ENCODE assay signal across 1 cellular context in the genomic region with DNA sequence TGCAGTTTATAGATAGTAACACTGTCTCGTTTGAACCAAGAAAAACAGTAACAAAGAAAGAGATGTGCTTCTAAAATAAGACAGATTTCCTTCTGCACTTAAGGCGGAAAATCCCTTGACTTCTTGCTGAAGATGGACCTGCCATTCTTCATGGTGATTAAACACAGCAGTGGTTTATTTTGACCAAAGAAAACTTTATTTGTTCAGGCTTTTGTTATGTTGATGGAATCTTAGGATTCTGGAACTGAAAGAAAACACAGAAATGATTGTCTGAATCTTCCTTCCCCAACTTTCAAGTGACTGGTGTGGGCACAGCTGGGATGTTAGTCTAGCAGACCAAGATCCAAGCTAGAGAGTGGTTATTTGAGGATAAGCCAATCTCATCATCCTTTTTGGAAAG.
TF ChIP-seq lines count a peak whose summit lies in the region.

No MANE protein-coding gene starts in this region.

TF ChIP-seq in GM23338, 12 proteins besides CTCF, POLR2A, EP300 and RAD21 (continued from another document):
- TF ChIP-seq, protein P1, sequence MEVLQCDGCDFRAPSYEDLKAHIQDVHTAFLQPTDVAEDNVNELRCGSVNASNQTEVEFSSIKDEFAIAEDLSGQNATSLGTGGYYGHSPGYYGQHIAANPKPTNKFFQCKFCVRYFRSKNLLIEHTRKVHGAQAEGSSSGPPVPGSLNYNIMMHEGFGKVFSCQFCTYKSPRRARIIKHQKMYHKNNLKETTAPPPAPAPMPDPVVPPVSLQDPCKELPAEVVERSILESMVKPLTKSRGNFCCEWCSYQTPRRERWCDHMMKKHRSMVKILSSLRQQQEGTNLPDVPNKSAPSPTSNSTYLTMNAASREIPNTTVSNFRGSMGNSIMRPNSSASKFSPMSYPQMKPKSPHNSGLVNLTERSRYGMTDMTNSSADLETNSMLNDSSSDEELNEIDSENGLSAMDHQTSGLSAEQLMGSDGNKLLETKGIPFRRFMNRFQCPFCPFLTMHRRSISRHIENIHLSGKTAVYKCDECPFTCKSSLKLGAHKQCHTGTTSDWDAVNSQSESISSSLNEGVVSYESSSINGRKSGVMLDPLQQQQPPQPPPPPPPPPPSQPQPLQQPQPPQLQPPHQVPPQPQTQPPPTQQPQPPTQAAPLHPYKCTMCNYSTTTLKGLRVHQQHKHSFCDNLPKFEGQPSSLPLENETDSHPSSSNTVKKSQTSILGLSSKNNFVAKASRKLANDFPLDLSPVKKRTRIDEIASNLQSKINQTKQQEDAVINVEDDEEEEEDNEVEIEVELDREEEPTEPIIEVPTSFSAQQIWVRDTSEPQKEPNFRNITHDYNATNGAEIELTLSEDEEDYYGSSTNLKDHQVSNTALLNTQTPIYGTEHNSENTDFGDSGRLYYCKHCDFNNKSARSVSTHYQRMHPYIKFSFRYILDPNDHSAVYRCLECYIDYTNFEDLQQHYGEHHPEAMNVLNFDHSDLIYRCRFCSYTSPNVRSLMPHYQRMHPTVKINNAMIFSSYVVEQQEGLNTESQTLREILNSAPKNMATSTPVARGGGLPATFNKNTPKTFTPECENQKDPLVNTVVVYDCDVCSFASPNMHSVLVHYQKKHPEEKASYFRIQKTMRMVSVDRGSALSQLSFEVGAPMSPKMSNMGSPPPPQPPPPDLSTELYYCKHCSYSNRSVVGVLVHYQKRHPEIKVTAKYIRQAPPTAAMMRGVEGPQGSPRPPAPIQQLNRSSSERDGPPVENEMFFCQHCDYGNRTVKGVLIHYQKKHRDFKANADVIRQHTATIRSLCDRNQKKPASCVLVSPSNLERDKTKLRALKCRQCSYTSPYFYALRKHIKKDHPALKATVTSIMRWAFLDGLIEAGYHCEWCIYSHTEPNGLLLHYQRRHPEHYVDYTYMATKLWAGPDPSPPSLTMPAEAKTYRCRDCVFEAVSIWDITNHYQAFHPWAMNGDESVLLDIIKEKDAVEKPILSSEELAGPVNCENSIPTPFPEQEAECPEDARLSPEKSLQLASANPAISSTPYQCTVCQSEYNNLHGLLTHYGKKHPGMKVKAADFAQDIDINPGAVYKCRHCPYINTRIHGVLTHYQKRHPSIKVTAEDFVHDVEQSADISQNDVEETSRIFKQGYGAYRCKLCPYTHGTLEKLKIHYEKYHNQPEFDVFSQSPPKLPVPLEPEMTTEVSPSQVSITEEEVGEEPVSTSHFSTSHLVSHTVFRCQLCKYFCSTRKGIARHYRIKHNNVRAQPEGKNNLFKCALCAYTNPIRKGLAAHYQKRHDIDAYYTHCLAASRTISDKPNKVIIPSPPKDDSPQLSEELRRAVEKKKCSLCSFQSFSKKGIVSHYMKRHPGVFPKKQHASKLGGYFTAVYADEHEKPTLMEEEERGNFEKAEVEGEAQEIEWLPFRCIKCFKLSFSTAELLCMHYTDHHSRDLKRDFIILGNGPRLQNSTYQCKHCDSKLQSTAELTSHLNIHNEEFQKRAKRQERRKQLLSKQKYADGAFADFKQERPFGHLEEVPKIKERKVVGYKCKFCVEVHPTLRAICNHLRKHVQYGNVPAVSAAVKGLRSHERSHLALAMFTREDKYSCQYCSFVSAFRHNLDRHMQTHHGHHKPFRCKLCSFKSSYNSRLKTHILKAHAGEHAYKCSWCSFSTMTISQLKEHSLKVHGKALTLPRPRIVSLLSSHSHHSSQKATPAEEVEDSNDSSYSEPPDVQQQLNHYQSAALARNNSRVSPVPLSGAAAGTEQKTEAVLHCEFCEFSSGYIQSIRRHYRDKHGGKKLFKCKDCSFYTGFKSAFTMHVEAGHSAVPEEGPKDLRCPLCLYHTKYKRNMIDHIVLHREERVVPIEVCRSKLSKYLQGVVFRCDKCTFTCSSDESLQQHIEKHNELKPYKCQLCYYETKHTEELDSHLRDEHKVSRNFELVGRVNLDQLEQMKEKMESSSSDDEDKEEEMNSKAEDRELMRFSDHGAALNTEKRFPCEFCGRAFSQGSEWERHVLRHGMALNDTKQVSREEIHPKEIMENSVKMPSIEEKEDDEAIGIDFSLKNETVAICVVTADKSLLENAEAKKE (CRISPR knock-in tag; IDR thresholded peaks at IDR 0.05) = no peak
- TF ChIP-seq EZH2phosphoT487 (IDR thresholded peaks at IDR 0.05; ENCODE audit: unreplicated experiment) (no peak), ZNF331 (CRISPR knock-in tag; IDR thresholded peaks at IDR 0.05; ENCODE audit: low read depth) (no peak), POLR2AphosphoS5 (IDR thresholded peaks at IDR 0.05; ENCODE audit: low read depth) (no peak), STAT1 (IDR thresholded peaks at IDR 0.05; ENCODE audit: unreplicated experiment) (no peak)
- TF ChIP-seq, protein P2, sequence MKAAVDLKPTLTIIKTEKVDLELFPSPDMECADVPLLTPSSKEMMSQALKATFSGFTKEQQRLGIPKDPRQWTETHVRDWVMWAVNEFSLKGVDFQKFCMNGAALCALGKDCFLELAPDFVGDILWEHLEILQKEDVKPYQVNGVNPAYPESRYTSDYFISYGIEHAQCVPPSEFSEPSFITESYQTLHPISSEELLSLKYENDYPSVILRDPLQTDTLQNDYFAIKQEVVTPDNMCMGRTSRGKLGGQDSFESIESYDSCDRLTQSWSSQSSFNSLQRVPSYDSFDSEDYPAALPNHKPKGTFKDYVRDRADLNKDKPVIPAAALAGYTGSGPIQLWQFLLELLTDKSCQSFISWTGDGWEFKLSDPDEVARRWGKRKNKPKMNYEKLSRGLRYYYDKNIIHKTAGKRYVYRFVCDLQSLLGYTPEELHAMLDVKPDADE (IDR thresholded peaks at IDR 0.05) = no peak
